Comparison of ENCODE assay signal across 1 cellular context in genomic region chr18:78238404-78239089, GRCh38.
TF ChIP-seq lines count a peak whose summit lies in the region.

No MANE protein-coding gene starts in this region.

TF ChIP-seq in GM12878, 131 proteins besides CTCF, POLR2A, EP300 and RAD21 (continued from another document):
- TF ChIP-seq, protein P1, sequence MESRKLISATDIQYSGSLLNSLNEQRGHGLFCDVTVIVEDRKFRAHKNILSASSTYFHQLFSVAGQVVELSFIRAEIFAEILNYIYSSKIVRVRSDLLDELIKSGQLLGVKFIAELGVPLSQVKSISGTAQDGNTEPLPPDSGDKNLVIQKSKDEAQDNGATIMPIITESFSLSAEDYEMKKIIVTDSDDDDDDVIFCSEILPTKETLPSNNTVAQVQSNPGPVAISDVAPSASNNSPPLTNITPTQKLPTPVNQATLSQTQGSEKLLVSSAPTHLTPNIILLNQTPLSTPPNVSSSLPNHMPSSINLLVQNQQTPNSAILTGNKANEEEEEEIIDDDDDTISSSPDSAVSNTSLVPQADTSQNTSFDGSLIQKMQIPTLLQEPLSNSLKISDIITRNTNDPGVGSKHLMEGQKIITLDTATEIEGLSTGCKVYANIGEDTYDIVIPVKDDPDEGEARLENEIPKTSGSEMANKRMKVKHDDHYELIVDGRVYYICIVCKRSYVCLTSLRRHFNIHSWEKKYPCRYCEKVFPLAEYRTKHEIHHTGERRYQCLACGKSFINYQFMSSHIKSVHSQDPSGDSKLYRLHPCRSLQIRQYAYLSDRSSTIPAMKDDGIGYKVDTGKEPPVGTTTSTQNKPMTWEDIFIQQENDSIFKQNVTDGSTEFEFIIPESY (IDR thresholded peaks at IDR 0.05) = no peak
- TF ChIP-seq ATF3 (IDR thresholded peaks at IDR 0.05; ENCODE audit: borderline replicate concordance, extremely low read depth, low read depth, low read length) (no peak), NR2C2 (IDR thresholded peaks at IDR 0.05; ENCODE audit: borderline replicate concordance, control insufficient read depth, insufficient read length, low read depth) (no peak), HSF1 (IDR thresholded peaks at IDR 0.05; ENCODE audit: low read depth, low read length) (no peak)
- TF ChIP-seq, protein P2, sequence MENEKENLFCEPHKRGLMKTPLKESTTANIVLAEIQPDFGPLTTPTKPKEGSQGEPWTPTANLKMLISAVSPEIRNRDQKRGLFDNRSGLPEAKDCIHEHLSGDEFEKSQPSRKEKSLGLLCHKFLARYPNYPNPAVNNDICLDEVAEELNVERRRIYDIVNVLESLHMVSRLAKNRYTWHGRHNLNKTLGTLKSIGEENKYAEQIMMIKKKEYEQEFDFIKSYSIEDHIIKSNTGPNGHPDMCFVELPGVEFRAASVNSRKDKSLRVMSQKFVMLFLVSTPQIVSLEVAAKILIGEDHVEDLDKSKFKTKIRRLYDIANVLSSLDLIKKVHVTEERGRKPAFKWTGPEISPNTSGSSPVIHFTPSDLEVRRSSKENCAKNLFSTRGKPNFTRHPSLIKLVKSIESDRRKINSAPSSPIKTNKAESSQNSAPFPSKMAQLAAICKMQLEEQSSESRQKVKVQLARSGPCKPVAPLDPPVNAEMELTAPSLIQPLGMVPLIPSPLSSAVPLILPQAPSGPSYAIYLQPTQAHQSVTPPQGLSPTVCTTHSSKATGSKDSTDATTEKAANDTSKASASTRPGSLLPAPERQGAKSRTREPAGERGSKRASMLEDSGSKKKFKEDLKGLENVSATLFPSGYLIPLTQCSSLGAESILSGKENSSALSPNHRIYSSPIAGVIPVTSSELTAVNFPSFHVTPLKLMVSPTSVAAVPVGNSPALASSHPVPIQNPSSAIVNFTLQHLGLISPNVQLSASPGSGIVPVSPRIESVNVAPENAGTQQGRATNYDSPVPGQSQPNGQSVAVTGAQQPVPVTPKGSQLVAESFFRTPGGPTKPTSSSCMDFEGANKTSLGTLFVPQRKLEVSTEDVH (IDR thresholded peaks at IDR 0.05; ENCODE audit: low read depth, partially characterized antibody) = no peak
- TF ChIP-seq, protein P3, sequence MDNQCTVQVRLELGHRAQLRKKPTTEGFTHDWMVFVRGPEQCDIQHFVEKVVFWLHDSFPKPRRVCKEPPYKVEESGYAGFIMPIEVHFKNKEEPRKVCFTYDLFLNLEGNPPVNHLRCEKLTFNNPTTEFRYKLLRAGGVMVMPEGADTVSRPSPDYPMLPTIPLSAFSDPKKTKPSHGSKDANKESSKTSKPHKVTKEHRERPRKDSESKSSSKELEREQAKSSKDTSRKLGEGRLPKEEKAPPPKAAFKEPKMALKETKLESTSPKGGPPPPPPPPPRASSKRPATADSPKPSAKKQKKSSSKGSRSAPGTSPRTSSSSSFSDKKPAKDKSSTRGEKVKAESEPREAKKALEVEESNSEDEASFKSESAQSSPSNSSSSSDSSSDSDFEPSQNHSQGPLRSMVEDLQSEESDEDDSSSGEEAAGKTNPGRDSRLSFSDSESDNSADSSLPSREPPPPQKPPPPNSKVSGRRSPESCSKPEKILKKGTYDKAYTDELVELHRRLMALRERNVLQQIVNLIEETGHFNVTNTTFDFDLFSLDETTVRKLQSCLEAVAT (IDR thresholded peaks at IDR 0.05) = no peak
